Comparison of ENCODE assay signal across 8 cellular contexts in genomic region chr20:36856691-36857635, GRCh38. TPM values are rescaled to one million over a fixed set of nuclear protein-coding genes. Genes with fewer than 3 reads are reported as not detected.
DNase-seq lines count a peak whose midpoint lies in the region; ATAC-seq and TF ChIP-seq lines count a peak whose summit lies in the region.

No MANE protein-coding gene starts in this region.

- no peaks in the 10 kb centered on the region for H3K9me3 Mint-ChIP-seq in activated CD8-positive, alpha-beta memory T cell treated with anti-CD3 and anti-CD28 coated beads, Interleukin-2, amount 10 ng/mL, durations not matched to agents 7 days and 5 days (ENCODE audit: low read depth)
- H3K9me3 Mint-ChIP-seq in activated T-helper 2 cell treated with anti-CD3 and anti-CD28 coated beads, Interferon-gamma antibody, Interleukin-2, Interleukin-4, amounts not matched to agents 10 μg/mL and 5 μg/mL and 100 μg/mL, durations not matched to agents 14 hours and 24 hours and 36 hours, result no peaks in the 10 kb centered on the region

- WGBS in right cardiac atrium, result 36% methylated on average over 17 of the region's 17 CpGs
- WGBS in tibial nerve, 2 donors, result 44 to 49% methylated on average over 11 to 17 of the region's 17 CpGs
- WGBS in testis, 2 donors, result 36 to 45% methylated on average over 9 to 17 of the region's 17 CpGs

- TF ChIP-seq CTCF in tibial nerve (IDR thresholded peaks at IDR 0.05), result no peak
- no peak for TF ChIP-seq CTCF in testis (IDR thresholded peaks at IDR 0.05)

- peaks cover 10% of the 10 kb centered on the region for H3K4me1 Mint-ChIP-seq in activated CD8-positive, alpha-beta memory T cell treated with anti-CD3 and anti-CD28 coated beads, Interleukin-2, amount 10 ng/mL, durations not matched to agents 7 days and 5 days
- H3K4me1 Mint-ChIP-seq in activated T-helper 2 cell treated with anti-CD3 and anti-CD28 coated beads, Interferon-gamma antibody, Interleukin-2, Interleukin-4, amounts not matched to agents 10 μg/mL and 5 μg/mL and 100 μg/mL, durations not matched to agents 14 hours and 24 hours and 36 hours (ENCODE audit: low read depth), result peaks cover 17% of the 10 kb centered on the region

- H3K4me1 ChIP-seq in right cardiac atrium (ENCODE audit: control insufficient read depth, insufficient read depth, low read length) (peaks cover 42% of the 10 kb centered on the region), tibial nerve (peaks cover 0 to 97% (median 71%) of the 10 kb centered on the region in 4 donors), testis (peaks cover 89% of the 10 kb centered on the region)

- no peaks in the 10 kb centered on the region for H3K36me3 Mint-ChIP-seq in activated CD8-positive, alpha-beta memory T cell treated with anti-CD3 and anti-CD28 coated beads, Interleukin-2, amount 10 ng/mL, durations not matched to agents 7 days and 5 days
- no peaks in the 10 kb centered on the region for H3K36me3 Mint-ChIP-seq in activated T-helper 2 cell treated with anti-CD3 and anti-CD28 coated beads, Interferon-gamma antibody, Interleukin-2, Interleukin-4, amounts not matched to agents 10 μg/mL and 5 μg/mL and 100 μg/mL, durations not matched to agents 14 hours and 24 hours and 36 hours (ENCODE audit: low read depth)

- TF ChIP-seq POLR2A in tibial nerve (IDR thresholded peaks at IDR 0.05) (no peak), testis (IDR thresholded peaks at IDR 0.05) (no peak)

- peak overlapping the region; percentile 13 for H3K27ac Mint-ChIP-seq in activated CD8-positive, alpha-beta memory T cell treated with anti-CD3 and anti-CD28 coated beads, Interleukin-2, amount 10 ng/mL, durations not matched to agents 7 days and 5 days
- H3K27ac Mint-ChIP-seq in activated T-helper 2 cell treated with anti-CD3 and anti-CD28 coated beads, Interferon-gamma antibody, Interleukin-2, Interleukin-4, amounts not matched to agents 10 μg/mL and 5 μg/mL and 100 μg/mL, durations not matched to agents 14 hours and 24 hours and 36 hours, result peak overlapping the region; percentile 29

- H3K9me3 ChIP-seq in right cardiac atrium (ENCODE audit: control insufficient read depth, low read length) (no peaks in the 10 kb centered on the region), tibial nerve (no peaks in the 10 kb centered on the region), testis (no peaks in the 10 kb centered on the region)

- H3K36me3 ChIP-seq in tibial nerve (no peaks in the 10 kb centered on the region), testis (ENCODE audit: low read depth, missing control alignments) (no peaks in the 10 kb centered on the region)

- intact Hi-C loops in activated T-helper 2 cell treated with anti-CD3 and anti-CD28 coated beads, Interferon-gamma antibody, Interleukin-2, Interleukin-4, amounts not matched to agents 10 μg/mL and 5 μg/mL and 100 μg/mL, durations not matched to agents 14 hours and 24 hours and 36 hours (cut with micrococcal nuclease), result loop anchor here (2.0 kb wide), 1 partner anchor 22 kb away; no protein-coding TSS in a partner anchor
- intact Hi-C loops in right cardiac atrium (cut with DNase I), result no loop called here
- intact Hi-C loops in testis (cut with DNase I; ENCODE audit: low total_unique reads), result no loop called here

- H3K27me3 Mint-ChIP-seq in activated CD8-positive, alpha-beta memory T cell treated with anti-CD3 and anti-CD28 coated beads, Interleukin-2, amount 10 ng/mL, durations not matched to agents 7 days and 5 days, result peaks cover 10% of the 10 kb centered on the region
- peaks cover 15% of the 10 kb centered on the region for H3K27me3 Mint-ChIP-seq in activated T-helper 2 cell treated with anti-CD3 and anti-CD28 coated beads, Interferon-gamma antibody, Interleukin-2, Interleukin-4, amounts not matched to agents 10 μg/mL and 5 μg/mL and 100 μg/mL, durations not matched to agents 14 hours and 24 hours and 36 hours (ENCODE audit: low read depth)

- peak; percentile 77 for ATAC-seq in activated CD8-positive, alpha-beta memory T cell treated with anti-CD3 and anti-CD28 coated beads, Interleukin-2, amount 10 ng/mL, durations not matched to agents 7 days and 5 days
- peak; percentile 3 to 22 for ATAC-seq in right cardiac atrium

- peak in 1 of 2 donors; percentile 42 for TF ChIP-seq EP300 in tibial nerve (IDR thresholded peaks at IDR 0.05)

- H3K4me3 ChIP-seq in right cardiac atrium (ENCODE audit: low read length), result no peak overlapping the region
- H3K4me3 ChIP-seq in tibial nerve, result no peak overlapping the region
- no peak overlapping the region for H3K4me3 ChIP-seq in testis

- peak overlapping the region; percentile 53 for H3K27ac ChIP-seq in right cardiac atrium (ENCODE audit: low read length)
- peak overlapping the region; percentile 62 to 91 (median 78) for H3K27ac ChIP-seq in tibial nerve
- H3K27ac ChIP-seq in testis, result peak overlapping the region in 1 of 2 donors; percentile 17

- H3K27me3 ChIP-seq in right cardiac atrium (ENCODE audit: control insufficient read depth, insufficient read depth), result no peaks in the 10 kb centered on the region
- H3K27me3 ChIP-seq in tibial nerve, result no peaks in the 10 kb centered on the region
- H3K27me3 ChIP-seq in testis, result no peaks in the 10 kb centered on the region

- CTCF ChIA-PET in activated CD8-positive, alpha-beta memory T cell treated with anti-CD3 and anti-CD28 coated beads, Interleukin-2, amount 10 ng/mL, durations not matched to agents 7 days and 5 days (lab: Charles Lee), result interaction anchor here (1.0 to 2.7 kb wide), 6 partner anchors 14 to 112 kb away, joined by 3 to 17 read pairs (median 4); no protein-coding TSS in a partner anchor

- DNase-seq in activated CD8-positive, alpha-beta memory T cell treated with anti-CD3 and anti-CD28 coated beads, Interleukin-2, amount 10 ng/mL, durations not matched to agents 7 days and 5 days, result peak; percentile 63
- no peak for DNase-seq in activated CD8-positive, alpha-beta memory T cell treated with anti-CD3 and anti-CD28 coated beads, Interleukin-2, amount 50 U/mL, for 4 hours
- DNase-seq in activated T-helper 2 cell treated with anti-CD3 and anti-CD28 coated beads, Interferon-gamma antibody, Interleukin-2, Interleukin-4, amounts not matched to agents 10 μg/mL and 5 μg/mL and 100 μg/mL, durations not matched to agents 14 hours and 24 hours and 36 hours (ENCODE audit: low spot score), result peak; percentile 55
- DNase-seq in right cardiac atrium, result peak in 2 of 3 donors; percentile 77
- DNase-seq in tibial nerve (ENCODE audit: low spot score in 2 of 2), result no peak
- DNase-seq in SHP77 (lab: John Stamatoyannopoulos, UW), result no peak
- DNase-seq in cerebellar nuclear complex (lab: John Stamatoyannopoulos, UW), result no peak
- DNase-seq in testis, result no peak

- H3K4me3 Mint-ChIP-seq in activated CD8-positive, alpha-beta memory T cell treated with anti-CD3 and anti-CD28 coated beads, Interleukin-2, amount 10 ng/mL, durations not matched to agents 7 days and 5 days, result no peak overlapping the region
- H3K4me3 Mint-ChIP-seq in activated T-helper 2 cell treated with anti-CD3 and anti-CD28 coated beads, Interferon-gamma antibody, Interleukin-2, Interleukin-4, amounts not matched to agents 10 μg/mL and 5 μg/mL and 100 μg/mL, durations not matched to agents 14 hours and 24 hours and 36 hours (ENCODE audit: low read depth), result no peak overlapping the region

RNA-seq across cellular contexts. Expression of gene TLDC2, which starts 19.0 kb away (rescaled TPM):
- not detected for total RNA-seq in activated CD8-positive, alpha-beta memory T cell treated with anti-CD3 and anti-CD28 coated beads, Interleukin-2, amount 10 ng/mL, durations not matched to agents 7 days and 5 days
- not detected in 2 replicates for total RNA-seq in activated T-helper 2 cell treated with anti-CD3 and anti-CD28 coated beads, Interferon-gamma antibody, Interleukin-2, Interleukin-4, amounts not matched to agents 10 μg/mL and 5 μg/mL and 100 μg/mL, durations not matched to agents 14 hours and 24 hours and 36 hours
- total RNA-seq in right cardiac atrium, result not detected
- polyA plus RNA-seq in right cardiac atrium, result 0.09 TPM
- not detected for total RNA-seq in tibial nerve
- total RNA-seq in testis, result 1 to 10 TPM; 2.8 to 3.4 TPM
- polyA plus RNA-seq in testis (ENCODE audit: insufficient read depth, low read depth, low replicate concordance), result 2.9 TPM

Comparison
In these comparisons a context has a peak if more than half of its experiments do, and no peak if none do; other contexts are left out.
1. DNase-seq: peak in activated CD8-positive, alpha-beta memory T cell treated with anti-CD3 and anti-CD28 coated beads, Interleukin-2, amount 10 ng/mL, durations not matched to agents 7 days and 5 days (single experiment), activated T-helper 2 cell treated with anti-CD3 and anti-CD28 coated beads, Interferon-gamma antibody, Interleukin-2, Interleukin-4, amounts not matched to agents 10 μg/mL and 5 μg/mL and 100 μg/mL, durations not matched to agents 14 hours and 24 hours and 36 hours (single experiment) and right cardiac atrium (2 of 3); none in activated CD8-positive, alpha-beta memory T cell treated with anti-CD3 and anti-CD28 coated beads, Interleukin-2, amount 50 U/mL, for 4 hours (single experiment), tibial nerve (0 of 2), SHP77 (0 of 2), cerebellar nuclear complex (0 of 2) and testis (single experiment).